1 cellular context compared by ENCODE assay signal in the genomic region with DNA sequence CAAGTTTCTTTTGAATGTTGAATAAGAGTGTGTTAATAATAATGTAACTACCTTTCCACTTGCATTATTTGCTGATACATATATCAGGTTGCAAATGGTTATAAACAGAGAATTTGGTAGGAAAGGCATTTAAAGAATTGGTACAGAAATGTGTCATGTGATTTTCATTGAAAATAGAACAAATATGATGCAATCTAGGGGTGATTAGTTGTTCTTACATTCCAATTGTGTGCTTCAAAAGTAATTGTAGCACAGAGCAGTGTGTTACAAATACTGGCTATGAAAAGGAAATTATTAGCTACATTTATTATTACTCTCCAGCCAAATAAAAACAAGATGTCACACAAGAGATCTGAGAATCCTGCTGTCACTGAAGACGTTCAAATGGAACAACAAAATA.
TF ChIP-seq lines count a peak whose summit lies in the region.

No MANE protein-coding gene starts in this region.

TF ChIP-seq in GM23338, 12 proteins besides CTCF, POLR2A, EP300 and RAD21 (continued from another document):
- TF ChIP-seq ZNF114 (CRISPR knock-in tag; IDR thresholded peaks at IDR 0.05) (no peak), NANOG (IDR thresholded peaks at IDR 0.05; ENCODE audit: borderline replicate concordance) (no peak), STAT1 (IDR thresholded peaks at IDR 0.05; ENCODE audit: unreplicated experiment) (no peak), EZH2phosphoT487 (IDR thresholded peaks at IDR 0.05; ENCODE audit: unreplicated experiment) (no peak)
- TF ChIP-seq, protein P1, sequence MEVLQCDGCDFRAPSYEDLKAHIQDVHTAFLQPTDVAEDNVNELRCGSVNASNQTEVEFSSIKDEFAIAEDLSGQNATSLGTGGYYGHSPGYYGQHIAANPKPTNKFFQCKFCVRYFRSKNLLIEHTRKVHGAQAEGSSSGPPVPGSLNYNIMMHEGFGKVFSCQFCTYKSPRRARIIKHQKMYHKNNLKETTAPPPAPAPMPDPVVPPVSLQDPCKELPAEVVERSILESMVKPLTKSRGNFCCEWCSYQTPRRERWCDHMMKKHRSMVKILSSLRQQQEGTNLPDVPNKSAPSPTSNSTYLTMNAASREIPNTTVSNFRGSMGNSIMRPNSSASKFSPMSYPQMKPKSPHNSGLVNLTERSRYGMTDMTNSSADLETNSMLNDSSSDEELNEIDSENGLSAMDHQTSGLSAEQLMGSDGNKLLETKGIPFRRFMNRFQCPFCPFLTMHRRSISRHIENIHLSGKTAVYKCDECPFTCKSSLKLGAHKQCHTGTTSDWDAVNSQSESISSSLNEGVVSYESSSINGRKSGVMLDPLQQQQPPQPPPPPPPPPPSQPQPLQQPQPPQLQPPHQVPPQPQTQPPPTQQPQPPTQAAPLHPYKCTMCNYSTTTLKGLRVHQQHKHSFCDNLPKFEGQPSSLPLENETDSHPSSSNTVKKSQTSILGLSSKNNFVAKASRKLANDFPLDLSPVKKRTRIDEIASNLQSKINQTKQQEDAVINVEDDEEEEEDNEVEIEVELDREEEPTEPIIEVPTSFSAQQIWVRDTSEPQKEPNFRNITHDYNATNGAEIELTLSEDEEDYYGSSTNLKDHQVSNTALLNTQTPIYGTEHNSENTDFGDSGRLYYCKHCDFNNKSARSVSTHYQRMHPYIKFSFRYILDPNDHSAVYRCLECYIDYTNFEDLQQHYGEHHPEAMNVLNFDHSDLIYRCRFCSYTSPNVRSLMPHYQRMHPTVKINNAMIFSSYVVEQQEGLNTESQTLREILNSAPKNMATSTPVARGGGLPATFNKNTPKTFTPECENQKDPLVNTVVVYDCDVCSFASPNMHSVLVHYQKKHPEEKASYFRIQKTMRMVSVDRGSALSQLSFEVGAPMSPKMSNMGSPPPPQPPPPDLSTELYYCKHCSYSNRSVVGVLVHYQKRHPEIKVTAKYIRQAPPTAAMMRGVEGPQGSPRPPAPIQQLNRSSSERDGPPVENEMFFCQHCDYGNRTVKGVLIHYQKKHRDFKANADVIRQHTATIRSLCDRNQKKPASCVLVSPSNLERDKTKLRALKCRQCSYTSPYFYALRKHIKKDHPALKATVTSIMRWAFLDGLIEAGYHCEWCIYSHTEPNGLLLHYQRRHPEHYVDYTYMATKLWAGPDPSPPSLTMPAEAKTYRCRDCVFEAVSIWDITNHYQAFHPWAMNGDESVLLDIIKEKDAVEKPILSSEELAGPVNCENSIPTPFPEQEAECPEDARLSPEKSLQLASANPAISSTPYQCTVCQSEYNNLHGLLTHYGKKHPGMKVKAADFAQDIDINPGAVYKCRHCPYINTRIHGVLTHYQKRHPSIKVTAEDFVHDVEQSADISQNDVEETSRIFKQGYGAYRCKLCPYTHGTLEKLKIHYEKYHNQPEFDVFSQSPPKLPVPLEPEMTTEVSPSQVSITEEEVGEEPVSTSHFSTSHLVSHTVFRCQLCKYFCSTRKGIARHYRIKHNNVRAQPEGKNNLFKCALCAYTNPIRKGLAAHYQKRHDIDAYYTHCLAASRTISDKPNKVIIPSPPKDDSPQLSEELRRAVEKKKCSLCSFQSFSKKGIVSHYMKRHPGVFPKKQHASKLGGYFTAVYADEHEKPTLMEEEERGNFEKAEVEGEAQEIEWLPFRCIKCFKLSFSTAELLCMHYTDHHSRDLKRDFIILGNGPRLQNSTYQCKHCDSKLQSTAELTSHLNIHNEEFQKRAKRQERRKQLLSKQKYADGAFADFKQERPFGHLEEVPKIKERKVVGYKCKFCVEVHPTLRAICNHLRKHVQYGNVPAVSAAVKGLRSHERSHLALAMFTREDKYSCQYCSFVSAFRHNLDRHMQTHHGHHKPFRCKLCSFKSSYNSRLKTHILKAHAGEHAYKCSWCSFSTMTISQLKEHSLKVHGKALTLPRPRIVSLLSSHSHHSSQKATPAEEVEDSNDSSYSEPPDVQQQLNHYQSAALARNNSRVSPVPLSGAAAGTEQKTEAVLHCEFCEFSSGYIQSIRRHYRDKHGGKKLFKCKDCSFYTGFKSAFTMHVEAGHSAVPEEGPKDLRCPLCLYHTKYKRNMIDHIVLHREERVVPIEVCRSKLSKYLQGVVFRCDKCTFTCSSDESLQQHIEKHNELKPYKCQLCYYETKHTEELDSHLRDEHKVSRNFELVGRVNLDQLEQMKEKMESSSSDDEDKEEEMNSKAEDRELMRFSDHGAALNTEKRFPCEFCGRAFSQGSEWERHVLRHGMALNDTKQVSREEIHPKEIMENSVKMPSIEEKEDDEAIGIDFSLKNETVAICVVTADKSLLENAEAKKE (CRISPR knock-in tag; IDR thresholded peaks at IDR 0.05), result no peak
- TF ChIP-seq, protein P2, sequence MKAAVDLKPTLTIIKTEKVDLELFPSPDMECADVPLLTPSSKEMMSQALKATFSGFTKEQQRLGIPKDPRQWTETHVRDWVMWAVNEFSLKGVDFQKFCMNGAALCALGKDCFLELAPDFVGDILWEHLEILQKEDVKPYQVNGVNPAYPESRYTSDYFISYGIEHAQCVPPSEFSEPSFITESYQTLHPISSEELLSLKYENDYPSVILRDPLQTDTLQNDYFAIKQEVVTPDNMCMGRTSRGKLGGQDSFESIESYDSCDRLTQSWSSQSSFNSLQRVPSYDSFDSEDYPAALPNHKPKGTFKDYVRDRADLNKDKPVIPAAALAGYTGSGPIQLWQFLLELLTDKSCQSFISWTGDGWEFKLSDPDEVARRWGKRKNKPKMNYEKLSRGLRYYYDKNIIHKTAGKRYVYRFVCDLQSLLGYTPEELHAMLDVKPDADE (IDR thresholded peaks at IDR 0.05), result no peak
TF ChIP-seq in GM23338: peak in this region for 0.
